Comparison of ENCODE assay signal across 10 cellular contexts in the genomic region with DNA sequence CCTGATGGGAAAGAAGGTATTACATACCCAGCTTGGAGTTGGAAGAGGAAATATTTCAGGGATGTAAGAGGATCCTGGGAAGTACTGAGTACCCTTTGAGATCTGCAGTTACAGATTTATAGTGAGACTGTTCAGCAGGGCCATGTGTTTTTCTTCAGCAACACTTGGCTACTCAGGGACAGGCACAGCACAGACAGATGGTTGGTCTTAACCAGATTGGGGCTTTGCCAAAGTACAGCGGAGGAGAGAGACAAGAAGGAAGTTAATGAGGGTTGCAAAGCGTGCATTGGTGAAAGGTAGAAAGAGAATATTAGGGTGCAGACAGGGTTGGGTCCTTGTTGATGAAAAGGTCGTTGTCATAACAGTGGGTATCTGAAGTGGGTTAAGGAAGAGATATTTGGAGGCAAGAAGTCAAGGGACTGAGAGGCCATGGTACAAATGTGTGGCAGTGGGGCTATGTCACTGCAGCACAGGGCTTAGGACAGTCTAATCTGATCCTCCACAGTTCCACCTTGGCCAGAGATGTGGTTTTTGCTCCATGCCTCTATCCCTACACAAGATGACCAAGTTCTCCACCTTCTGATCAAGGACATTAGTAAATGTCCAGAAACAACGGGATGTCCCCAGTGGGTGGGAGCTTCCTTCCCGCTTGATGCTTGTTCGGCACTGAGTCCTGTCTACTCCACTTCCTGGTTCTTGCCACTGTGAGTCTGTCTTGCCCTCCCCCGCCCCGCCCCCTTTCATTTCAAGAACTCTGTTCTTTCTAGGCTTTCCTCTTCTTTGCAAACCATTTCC. TPM values are rescaled to one million over a fixed set of nuclear protein-coding genes. Genes with fewer than 3 reads are reported as not detected.
DNase-seq lines count a peak whose midpoint lies in the region; ATAC-seq, FAIRE-seq and TF ChIP-seq lines count a peak whose summit lies in the region.
"Had no signal": no experiment of that assay in that cellular context is flagged by ENCODE, and none has a peak within 500 bp of the region (broad histone marks: within the 10 kb centered on the region; RNA-seq: fewer than 3 reads in every experiment).

No MANE protein-coding gene starts in this region.

- no peaks in the 10 kb centered on the region for H3K27me3 Mint-ChIP-seq in stimulated activated memory B cell treated with anti-CD40 and anti-IgM and Interleukin-4, amounts not matched to agents 10 μg/mL and 1 μg/mL and 100 μg/mL, for 72 hours

- no peaks in the 10 kb centered on the region for H3K9me3 ChIP-seq in left ventricle myocardium inferior (replicated peaks)

- no peak for FAIRE-seq in H54 (lab: Jason Lieb, UNC)

- intact Hi-C loops in left ventricle myocardium inferior (cut with micrococcal nuclease), result no loop called here

- ATAC-seq in stimulated activated memory B cell treated with anti-CD40 and anti-IgM and Interleukin-4, amounts not matched to agents 10 μg/mL and 1 μg/mL and 100 μg/mL, for 72 hours, result peak; percentile 72
- no peak for ATAC-seq in HG03571 (IDR thresholded peaks at IDR 0.05; ENCODE audit: unreplicated experiment)
- ATAC-seq: HCT116 had no signal

- peaks cover 14% of the 10 kb centered on the region for H3K4me1 Mint-ChIP-seq in stimulated activated memory B cell treated with anti-CD40 and anti-IgM and Interleukin-4, amounts not matched to agents 10 μg/mL and 1 μg/mL and 100 μg/mL, for 72 hours

- peak overlapping the region; percentile 63 for H3K27ac Mint-ChIP-seq in stimulated activated memory B cell treated with anti-CD40 and anti-IgM and Interleukin-4, amounts not matched to agents 10 μg/mL and 1 μg/mL and 100 μg/mL, for 72 hours
- H3K27ac Mint-ChIP-seq: nephron had no signal

- peak overlapping the region; percentile 30 for H3K4me3 ChIP-seq in left ventricle myocardium inferior

- peak; percentile 32 for DNase-seq in NCI-H69 (lab: John Stamatoyannopoulos, UW)
- DNase-seq in activated CD8-positive, alpha-beta memory T cell treated with anti-CD3 and anti-CD28 coated beads for 24 hours, result peak; percentile 74
- DNase-seq in left ventricle myocardium inferior, result peak; percentile 39
- DNase-seq in NCI-H2196 treated with DMSO at 0.1 percent for 48 hours (lab: John Stamatoyannopoulos, UW; ENCODE audit: unreplicated experiment), result no peak
- DNase-seq in H54 (ENCODE audit: insufficient read length, low spot score), result no peak
- DNase-seq in T1000 (lab: John Stamatoyannopoulos, UW), result no peak

- H3K9me3 Mint-ChIP-seq in stimulated activated memory B cell treated with anti-CD40 and anti-IgM and Interleukin-4, amounts not matched to agents 10 μg/mL and 1 μg/mL and 100 μg/mL, for 72 hours, result peaks cover 8% of the 10 kb centered on the region

- no peak for TF ChIP-seq POLR2A in H54 (IDR thresholded peaks at IDR 0.05; ENCODE audit: low read depth, low read length)

- H3K36me3 ChIP-seq in left ventricle myocardium inferior, result no peaks in the 10 kb centered on the region

- no peaks in the 10 kb centered on the region for H3K36me3 Mint-ChIP-seq in stimulated activated memory B cell treated with anti-CD40 and anti-IgM and Interleukin-4, amounts not matched to agents 10 μg/mL and 1 μg/mL and 100 μg/mL, for 72 hours

- H3K4me1 ChIP-seq in left ventricle myocardium inferior, result peaks cover 20% of the 10 kb centered on the region

- no peaks in the 10 kb centered on the region for H3K27me3 ChIP-seq in left ventricle myocardium inferior (ENCODE audit: low read depth)

- H3K4me3 Mint-ChIP-seq in stimulated activated memory B cell treated with anti-CD40 and anti-IgM and Interleukin-4, amounts not matched to agents 10 μg/mL and 1 μg/mL and 100 μg/mL, for 72 hours, result peak overlapping the region; percentile 57
- H3K4me3 Mint-ChIP-seq: nephron had no signal

- TF ChIP-seq CTCF in left ventricle myocardium inferior (IDR thresholded peaks at IDR 0.05; ENCODE audit: borderline replicate concordance), result no peak

- H3K27ac ChIP-seq in left ventricle myocardium inferior (replicated peaks), result peak overlapping the region; percentile 55

RNA-seq across cellular contexts. Expression of a gene that starts 18.9 kb away (rescaled TPM):
- total RNA-seq in left ventricle myocardium inferior, result 12.0 TPM

Comparison
In these comparisons a context has a peak if more than half of its experiments do, and no peak if none do; other contexts are left out.
1. DNase-seq: peak in NCI-H69 (single experiment), activated CD8-positive, alpha-beta memory T cell treated with anti-CD3 and anti-CD28 coated beads for 24 hours (single experiment) and left ventricle myocardium inferior (single experiment); none in NCI-H2196 treated with DMSO at 0.1 percent for 48 hours (single experiment), H54 (single experiment) and T1000 (single experiment).